In genomic region chr14:24442240-24443052, GRCh38 we compare ENCODE assay signal across 8 cellular contexts. TPM values are rescaled to one million over a fixed set of nuclear protein-coding genes. Genes with fewer than 3 reads are reported as not detected.
DNase-seq lines count a peak whose midpoint lies in the region; ATAC-seq, FAIRE-seq and TF ChIP-seq lines count a peak whose summit lies in the region.

A gene with protein sequence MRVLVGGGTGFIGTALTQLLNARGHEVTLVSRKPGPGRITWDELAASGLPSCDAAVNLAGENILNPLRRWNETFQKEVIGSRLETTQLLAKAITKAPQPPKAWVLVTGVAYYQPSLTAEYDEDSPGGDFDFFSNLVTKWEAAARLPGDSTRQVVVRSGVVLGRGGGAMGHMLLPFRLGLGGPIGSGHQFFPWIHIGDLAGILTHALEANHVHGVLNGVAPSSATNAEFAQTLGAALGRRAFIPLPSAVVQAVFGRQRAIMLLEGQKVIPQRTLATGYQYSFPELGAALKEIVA (minus strand): TSS chr14:24442776. CDS start chr14:24442769, 7 bp downstream.

- H3K4me3 ChIP-seq in OCI-LY3 (ENCODE audit: low read length) (peak within 1 kb of the TSS; percentile 95), endothelial cell of umbilical vein (replicated peaks in 1 of 3; ENCODE audit: insufficient read depth in 1 of 3, low read depth in 1 of 3, low read length in 3 of 3) (peak within 1 kb of the TSS; percentile 74 to 88 (median 76))

- H4K20me1 ChIP-seq in OCI-LY3 (ENCODE audit: insufficient read depth, low read length) (no peaks in the 10 kb centered on the region), endothelial cell of umbilical vein (replicated peaks; ENCODE audit: control insufficient read depth, extremely low read depth, insufficient read depth, low read length) (no peaks in the 10 kb centered on the region)

- no peak for FAIRE-seq in D721Med (lab: Jason Lieb, UNC)
- peak; percentile 97 for FAIRE-seq in endothelial cell of umbilical vein (lab: Jason Lieb, UNC)

- H3K4me1 ChIP-seq in OCI-LY3 (ENCODE audit: low read length) = peaks cover 12% of the 10 kb centered on the region
- H3K4me1 ChIP-seq in endothelial cell of umbilical vein (ENCODE audit: control insufficient read depth, extremely low read depth, insufficient read depth, low read length) = peaks cover 25% of the 10 kb centered on the region

- H3K9me1 ChIP-seq in endothelial cell of umbilical vein (replicated peaks; ENCODE audit: control insufficient read depth, extremely low read depth, insufficient read depth, low read length) = no peaks in the 10 kb centered on the region

- peak within 1 kb of the TSS; percentile 99 for H3K9ac ChIP-seq in OCI-LY3 (ENCODE audit: low read length)
- peak within 1 kb of the TSS; percentile 97 for H3K9ac ChIP-seq in endothelial cell of umbilical vein (replicated peaks; ENCODE audit: extremely low read depth, insufficient read depth, low read length)

- intact Hi-C loops in endothelial cell of umbilical vein (cut with micrococcal nuclease) = loop anchor here (10.0 kb wide), 1 partner anchor 952 kb away; no protein-coding TSS in a partner anchor

- H3K79me2 ChIP-seq in OCI-LY3 (ENCODE audit: low read length) (peaks cover 27% of the 10 kb centered on the region), endothelial cell of umbilical vein (ENCODE audit: control insufficient read depth, insufficient read depth, low read length) (peaks cover 2% of the 10 kb centered on the region)

- BruUV-seq in endothelial cell of umbilical vein (replicated peaks; lab: Mats Ljungman, UMichigan) = no TSS peak

- H3K9me3 ChIP-seq in OCI-LY3 (ENCODE audit: insufficient read depth, low read length) = no peaks in the 10 kb centered on the region
- H3K9me3 ChIP-seq in endothelial cell of umbilical vein (replicated peaks; ENCODE audit: control insufficient read depth, insufficient read depth, low read length) = no peaks in the 10 kb centered on the region

- TF ChIP-seq CTCF in D721Med (IDR thresholded peaks at IDR 0.05; ENCODE audit: insufficient read depth, missing control alignments) (no peak), OCI-LY3 (IDR thresholded peaks at IDR 0.05; ENCODE audit: low read depth, low read length) (no peak; the same call in 1 of the 2 replicates), endothelial cell of umbilical vein (IDR thresholded peaks at IDR 0.05; ENCODE audit: extremely low read depth in 1 of 2, insufficient read depth in 1 of 2, low read depth in 1 of 2, low read length in 2 of 2) (no peak)

- ATAC-seq in GM21515 (IDR thresholded peaks at IDR 0.05; ENCODE audit: unreplicated experiment) = peak; percentile 88

- dilution Hi-C loops in endothelial cell of umbilical vein (cut with MboI; ENCODE audit: extremely low pct_ligation_motif_present, low sequenced_read_pairs) = no loop called here

- peaks cover 34% of the 10 kb centered on the region for H3K36me3 ChIP-seq in OCI-LY3 (replicated peaks; ENCODE audit: low read depth, low read length)
- peaks cover 7 to 19% of the 10 kb centered on the region in 2 experiments for H3K36me3 ChIP-seq in endothelial cell of umbilical vein (ENCODE audit: control insufficient read depth in 2 of 2, extremely low read depth in 1 of 2, insufficient read depth in 2 of 2, low read length in 2 of 2)

- H3K4me2 ChIP-seq in OCI-LY3 (ENCODE audit: low read length) (peak within 1 kb of the TSS; percentile 98), endothelial cell of umbilical vein (ENCODE audit: insufficient read depth, low read length) (peak within 1 kb of the TSS; percentile 94)

- H3K27me3 ChIP-seq in OCI-LY3 (ENCODE audit: low read depth, low read length) (no peaks in the 10 kb centered on the region), endothelial cell of umbilical vein (ENCODE audit: control insufficient read depth in 2 of 2, insufficient read depth in 2 of 2, low read length in 2 of 2) (no peaks in the 10 kb centered on the region)

- CTCF ChIA-PET in endothelial cell of umbilical vein (lab: Charles Lee) = interaction anchor here (1.1 to 2.2 kb wide), 6 partner anchors 11 to 146 kb away, joined by 3 to 31 read pairs (median 8); no protein-coding TSS in a partner anchor

- H3K27ac ChIP-seq in OCI-LY3 (ENCODE audit: low read length) (peak within 1 kb of the TSS; percentile 85), endothelial cell of umbilical vein (ENCODE audit: insufficient read depth, low read depth, low read length) (peak within 1 kb of the TSS; percentile 98)

- peak; percentile 74 for TF ChIP-seq POLR2A in endothelial cell of umbilical vein (IDR thresholded peaks at IDR 0.05; ENCODE audit: low read depth, low read length)

- H2AFZ ChIP-seq in OCI-LY3 (ENCODE audit: low read depth, low read length) (peak within 1 kb of the TSS; percentile 79), endothelial cell of umbilical vein (ENCODE audit: low read depth, low read length) (peak within 1 kb of the TSS; percentile 51)

- DNase-seq in D721Med (ENCODE audit: insufficient read length, low spot score) = peak; percentile 91
- DNase-seq in HuH-7 (ENCODE audit: low spot score) = peak; percentile 93
- peak; percentile 92 for DNase-seq in activated CD8-positive, alpha-beta memory T cell treated with anti-CD3 and anti-CD28 coated beads, Interleukin-2, amount 50 U/mL, for 48 hours
- DNase-seq in endothelial cell of umbilical vein (ENCODE audit: low read depth, low spot score) = peak; percentile 99
- DNase-seq in midbrain (lab: John Stamatoyannopoulos, UW) = peak; percentile 99
- DNase-seq in stimulated activated CD8-positive, alpha-beta memory T cell treated with anti-CD3 and anti-CD28 coated beads, Interleukin-2, amount 100 ng/mL, for 1 hour (ENCODE audit: low read depth in 2 of 2) = peak; percentile 86 to 95

- POLR2A ChIA-PET in endothelial cell of umbilical vein (lab: Charles Lee) = interaction anchor here (0.5 to 1.5 kb wide), 4 partner anchors 10 to 354 kb away, joined by 3 to 5 read pairs (median 4); partner anchors contain the start of genes CBLN3 and KHNYN

TF ChIP-seq in endothelial cell of umbilical vein, 7 proteins besides CTCF, POLR2A, EP300 and RAD21:
- TF ChIP-seq FOS (IDR thresholded peaks at IDR 0.05; ENCODE audit: borderline replicate concordance, insufficient read depth, low read length) (no peak), POLR2AphosphoS5 (IDR thresholded peaks at IDR 0.05; ENCODE audit: insufficient read depth, low read depth, low read length) (peak; percentile 43), MAX (IDR thresholded peaks at IDR 0.05; ENCODE audit: insufficient read depth, insufficient read length) (peak; percentile 76)

RNA-seq across cellular contexts. Expression of the gene that starts here (rescaled TPM):
- total RNA-seq in endothelial cell of umbilical vein = 38.6 and 40.2 TPM in 2 replicates
- 72.6 and 89.8 TPM in 2 replicates for polyA plus RNA-seq in endothelial cell of umbilical vein
- 52.3 and 53.0 TPM in 2 replicates for polyA plus RNA-seq in endothelial cell of umbilical vein (2011; cell fraction: cytosol; rRNA removed)
- polyA plus RNA-seq in endothelial cell of umbilical vein (2011; cell fraction: nucleus; rRNA removed) = 192 and 200 TPM in 2 replicates
- 25.9 and 26.8 TPM in 2 replicates for polyA plus RNA-seq in endothelial cell of umbilical vein (2012)
- 17.2 and 18.1 TPM in 2 replicates for polyA minus RNA-seq in endothelial cell of umbilical vein
- polyA minus RNA-seq in endothelial cell of umbilical vein (2011; cell fraction: cytosol; rRNA and poly(A)+ RNA removed) = 19.7 TPM
- 31.2 and 39.9 TPM in 2 replicates for polyA minus RNA-seq in endothelial cell of umbilical vein (2011; cell fraction: nucleus; rRNA and poly(A)+ RNA removed)

Comparison
In these comparisons a context has a peak if more than half of its experiments do, and no peak if none do; other contexts are left out.
1. Peak in every context shown above with its lines: DNase-seq, ATAC-seq, H3K4me3 ChIP-seq and H3K27ac ChIP-seq.